ENCODE assay signal across 8 cellular contexts in the genomic region with DNA sequence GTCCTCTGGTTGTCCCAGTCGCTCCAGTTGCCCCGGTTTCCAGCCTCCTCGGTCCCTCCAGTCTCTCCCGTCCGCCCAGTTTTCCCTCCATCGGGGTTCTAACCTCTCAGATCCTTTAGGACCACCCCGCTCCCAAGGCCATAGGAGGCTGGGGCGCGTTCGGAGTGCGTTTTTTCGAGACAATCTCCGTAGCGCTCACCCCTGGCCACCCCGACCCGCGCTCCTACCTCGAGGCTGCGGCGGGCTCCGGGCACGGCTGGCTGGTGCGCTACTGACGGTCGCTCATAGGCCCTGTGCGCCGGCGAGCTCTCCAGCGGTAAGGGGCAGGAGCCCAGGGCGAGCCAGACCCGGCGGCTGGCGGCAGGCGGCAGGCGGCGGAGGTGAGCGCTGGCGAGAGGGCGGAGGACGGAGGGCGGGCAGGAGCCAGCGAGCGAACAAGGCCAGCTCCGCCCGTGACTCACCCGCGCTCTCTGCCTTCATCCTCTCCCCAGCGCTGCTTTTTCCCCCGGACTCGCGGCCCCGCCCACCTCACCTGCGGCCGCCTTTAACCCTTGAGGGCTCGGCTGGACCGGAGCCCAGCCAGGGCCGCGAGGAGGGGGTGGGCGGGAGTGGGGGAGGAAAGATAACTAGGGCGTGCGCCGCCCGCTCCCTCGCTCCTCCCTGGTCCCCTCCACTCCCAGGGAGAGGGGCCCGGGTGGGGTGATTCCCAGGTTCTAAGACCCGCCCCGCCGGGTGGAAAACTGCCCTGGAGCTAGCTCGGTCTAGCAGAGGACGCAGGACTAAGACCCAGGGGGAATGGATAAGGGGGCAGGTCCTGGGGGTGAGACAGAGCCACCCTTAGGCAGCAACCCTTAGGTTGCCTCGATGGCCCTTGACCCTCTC. TPM values are rescaled to one million over a fixed set of nuclear protein-coding genes. Genes with fewer than 3 reads are reported as not detected.
DNase-seq lines count a peak whose midpoint lies in the region; ATAC-seq and TF ChIP-seq lines count a peak whose summit lies in the region.

A gene (minus strand): TSS at position 472 of the 882 bp plus-strand sequence. CDS start 2,734 bp downstream, outside the sequence.

- WGBS in heart right ventricle, 2 donors: 5 to 6% methylated on average over 61 to 71 of the region's 71 CpGs

- peak within 1 kb of the TSS; percentile 6 to 54 (median 45) for H3K4me3 ChIP-seq in heart right ventricle

- DNase-seq in HPDE6-E6E7 (ENCODE audit: extremely low spot score): peak; percentile 96
- peak; percentile 87 for DNase-seq in RKO (ENCODE audit: low spot score)
- DNase-seq in activated naive CD4-positive, alpha-beta T cell treated with anti-CD3 and anti-CD28 coated beads for 36 hours: peak; percentile 73
- peak; percentile 36 to 55 for DNase-seq in heart right ventricle
- DNase-seq in retina: peak; percentile 79

- H3K4me1 Mint-ChIP-seq in activated naive CD4-positive, alpha-beta T cell treated with anti-CD3 and anti-CD28 coated beads for 36 hours (ENCODE audit: low read depth): peaks cover 23% of the 10 kb centered on the region

- ATAC-seq in heart right ventricle (peak; percentile 69 to 87 (median 80)), HG03342 (IDR thresholded peaks at IDR 0.05; ENCODE audit: unreplicated experiment) (no peak), HG03175 (IDR thresholded peaks at IDR 0.05; ENCODE audit: unreplicated experiment) (no peak)

- TF ChIP-seq CTCF in 22Rv1 (IDR thresholded peaks at IDR 0.05) (peak; percentile 53), heart right ventricle (IDR thresholded peaks at IDR 0.05) (peak in 5 of 9 donors; percentile 13 to 52 (median 44))

- no peaks in the 10 kb centered on the region for H3K36me3 Mint-ChIP-seq in activated naive CD4-positive, alpha-beta T cell treated with anti-CD3 and anti-CD28 coated beads for 36 hours (ENCODE audit: low read depth)

- no peak within 1 kb of the TSS for H3K27ac Mint-ChIP-seq in activated naive CD4-positive, alpha-beta T cell treated with anti-CD3 and anti-CD28 coated beads for 36 hours

- H3K4me1 ChIP-seq in heart right ventricle: peaks cover 5 to 45% (median 13%) of the 10 kb centered on the region in 9 donors

- H3K36me3 ChIP-seq in heart right ventricle: no peaks in the 10 kb centered on the region

- intact Hi-C loops in activated naive CD4-positive, alpha-beta T cell treated with anti-CD3 and anti-CD28 coated beads for 36 hours (cut with micrococcal nuclease): no loop called here
- intact Hi-C loops in heart right ventricle (cut with DNase I): loop anchor here in 1 of 10 donors (5.0 kb wide), 1 partner anchor 281 kb away; no protein-coding TSS in a partner anchor

- peak within 1 kb of the TSS; percentile 17 for H3K4me3 Mint-ChIP-seq in activated naive CD4-positive, alpha-beta T cell treated with anti-CD3 and anti-CD28 coated beads for 36 hours

- no peaks in the 10 kb centered on the region for H3K9me3 Mint-ChIP-seq in activated naive CD4-positive, alpha-beta T cell treated with anti-CD3 and anti-CD28 coated beads for 36 hours

- H3K27me3 Mint-ChIP-seq in activated naive CD4-positive, alpha-beta T cell treated with anti-CD3 and anti-CD28 coated beads for 36 hours (ENCODE audit: low read depth): peaks cover 81% of the 10 kb centered on the region

- H3K27ac ChIP-seq in 22Rv1: peak within 1 kb of the TSS; percentile 39; the same call in 1 of the 2 replicates
- H3K27ac ChIP-seq in heart right ventricle: peak within 1 kb of the TSS in 1 of 10 donors; percentile 68

- H3K9me3 ChIP-seq in heart right ventricle: no peaks in the 10 kb centered on the region

- peaks cover 27 to 100% (median 91%) of the 10 kb centered on the region in 7 donors for H3K27me3 ChIP-seq in heart right ventricle

- CTCF ChIA-PET in activated naive CD4-positive, alpha-beta T cell treated with anti-CD3 and anti-CD28 coated beads for 36 hours (lab: Charles Lee): interaction anchor here (0.6 to 14.9 kb wide), 5 partner anchors 8 to 224 kb away, joined by 4 to 460 read pairs (median 9); a partner anchor contains a TSS

RNA-seq across cellular contexts. Expression of the gene that starts here (rescaled TPM):
- total RNA-seq in activated naive CD4-positive, alpha-beta T cell treated with anti-CD3 and anti-CD28 coated beads for 36 hours: under 1 TPM; 0.10 to 0.19 TPM
- under 1 TPM; 0.05 to 0.51 (median 0.20) TPM for total RNA-seq in heart right ventricle
- 1 to 10 TPM in 1 of 2 donors, under 1 TPM in 1; 0.22 to 1.9 TPM for polyA plus RNA-seq in heart right ventricle

Comparison
In these comparisons a context has a peak if more than half of its experiments do, and no peak if none do; other contexts are left out.
1. Peak in DNase-seq in activated naive CD4-positive, alpha-beta T cell treated with anti-CD3 and anti-CD28 coated beads for 36 hours; RNA of the gene not detected or under 1 TPM.
2. DNase-seq: peak in every context shown above with its lines; median percentile 96 in HPDE6-E6E7; 87 in RKO; 79 in retina; 73 in activated naive CD4-positive, alpha-beta T cell treated with anti-CD3 and anti-CD28 coated beads for 36 hours; 46 in heart right ventricle.
3. ATAC-seq: peak in heart right ventricle (8 of 8); none in HG03342 (single experiment) and HG03175 (single experiment).